In genomic region chr16:7211781-7212180, GRCh38 we compare ENCODE assay signal across 6 cellular contexts.
"Had no signal": no experiment of that assay in that cellular context is flagged by ENCODE, and none has a peak within 500 bp of the region (broad histone marks: within the 10 kb centered on the region; RNA-seq: fewer than 3 reads in every experiment).

No MANE protein-coding gene starts in this region.

- H3K4me2 ChIP-seq: GM23338 had no signal

- H3K4me3 Mint-ChIP-seq: GM23338, H9 had no signal

- H3K27ac Mint-ChIP-seq: GM23338, H9 had no signal

- ATAC-seq: GM23338, K562 had no signal

- DNase-seq: H9, HCEC 1CT, IMR-90, KG1 had no signal

- H3K4me3 ChIP-seq: GM23338, K562 had no signal
